8 cellular contexts compared by ENCODE assay signal in genomic region chrX:54808605-54809483, GRCh38. TPM values are rescaled to one million over a fixed set of nuclear protein-coding genes. Genes with fewer than 3 reads are reported as not detected.
DNase-seq lines count a peak whose midpoint lies in the region; ATAC-seq and TF ChIP-seq lines count a peak whose summit lies in the region.

No MANE protein-coding gene starts in this region.

- ATAC-seq in HG02885 (IDR thresholded peaks at IDR 0.05; ENCODE audit: poor library complexity, unreplicated experiment) (peak; percentile 81), T-helper 17 cell (peak; percentile 82), left ventricle myocardium superior (peak; percentile 92)

- intact Hi-C loops in left ventricle myocardium superior (cut with micrococcal nuclease), result no loop called here

- H3K36me3 Mint-ChIP-seq in T-helper 17 cell (ENCODE audit: low read depth) (peaks cover 4% of the 10 kb centered on the region), progenitor cell of endocrine pancreas (ENCODE audit: insufficient read depth) (peaks cover 13% of the 10 kb centered on the region)

- no peaks in the 10 kb centered on the region for H3K9me3 ChIP-seq in T-helper 17 cell (ENCODE audit: control insufficient read depth, low read length, poor library complexity, severe bottlenecking)

- H3K4me3 Mint-ChIP-seq in T-helper 17 cell (peak overlapping the region; percentile 95), progenitor cell of endocrine pancreas (ENCODE audit: low read depth) (peak overlapping the region; percentile 92)

- peaks cover 19% of the 10 kb centered on the region for H3K9me3 Mint-ChIP-seq in progenitor cell of endocrine pancreas (ENCODE audit: low read depth)

- H3K4me1 Mint-ChIP-seq in T-helper 17 cell (peaks cover 17% of the 10 kb centered on the region), progenitor cell of endocrine pancreas (ENCODE audit: low read depth) (peaks cover 10% of the 10 kb centered on the region)

- DNase-seq in GM13976 (ENCODE audit: low spot score) (peak; percentile 95), NCI-H1694 (lab: John Stamatoyannopoulos, UW) (peak; percentile 96), T-helper 17 cell (peak; percentile 74 to 83 (median 75)), anterior cingulate cortex (lab: John Stamatoyannopoulos, UW) (peak; percentile 8 to 91 (median 83)), left ventricle myocardium superior (peak; percentile 93), progenitor cell of endocrine pancreas (ENCODE audit: low spot score, unreplicated experiment) (peak; percentile 82), ureter (ENCODE audit: low spot score) (peak; percentile 95)

- H3K27me3 Mint-ChIP-seq in T-helper 17 cell (no peaks in the 10 kb centered on the region), progenitor cell of endocrine pancreas (no peaks in the 10 kb centered on the region)

- no peak for TF ChIP-seq CTCF in GM13976 (IDR thresholded peaks at IDR 0.05; ENCODE audit: borderline replicate concordance, control extremely low read depth, extremely low read depth, insufficient read depth, missing control alignments)
- TF ChIP-seq CTCF in progenitor cell of endocrine pancreas (IDR thresholded peaks at IDR 0.05; ENCODE audit: unreplicated experiment), result no peak

- in situ Hi-C loops in GM13976 (cut with MboI; ENCODE audit: low sequenced_read_pairs, unreplicated experiment), result no loop called here

- H3K27ac Mint-ChIP-seq in T-helper 17 cell (peak overlapping the region; percentile 94), progenitor cell of endocrine pancreas (peak overlapping the region; percentile 99)

RNA-seq across cellular contexts. Expression of gene MAGED2, which starts 1.3 kb away (rescaled TPM):
- total RNA-seq in T-helper 17 cell, result 10 to 100 TPM; 49.3 to 66.6 TPM
- total RNA-seq in left ventricle myocardium superior, result 60.3 TPM
- 244 and 247 TPM in 2 replicates for total RNA-seq in progenitor cell of endocrine pancreas
- total RNA-seq in ureter, result 162 TPM

RNA-seq across cellular contexts. Expression of gene ITIH6, which starts 10.8 kb away (rescaled TPM):
- total RNA-seq in T-helper 17 cell (not detected), left ventricle myocardium superior (not detected), progenitor cell of endocrine pancreas (not detected in 2 replicates), ureter (not detected)

Comparison
In these comparisons a context has a peak if more than half of its experiments do, and no peak if none do; other contexts are left out.
1. Peak in every context shown above with its lines: DNase-seq and ATAC-seq.